Comparison of ENCODE assay signal across 8 cellular contexts in genomic region chr5:16178745-16179372, GRCh38. TPM values are rescaled to one million over a fixed set of nuclear protein-coding genes. Genes with fewer than 3 reads are reported as not detected.
DNase-seq lines count a peak whose midpoint lies in the region; ATAC-seq and TF ChIP-seq lines count a peak whose summit lies in the region.

No MANE protein-coding gene starts in this region.

- TF ChIP-seq CTCF in brain microvascular endothelial cell (IDR thresholded peaks at IDR 0.05; ENCODE audit: low read depth, low read length, missing control alignments), result no peak

- peaks cover 15% of the 10 kb centered on the region for H3K27me3 ChIP-seq in brain microvascular endothelial cell (replicated peaks)
- H3K27me3 ChIP-seq in iPS-15b (ENCODE audit: control insufficient read depth, insufficient read depth, low read length), result peaks cover 36% of the 10 kb centered on the region
- peaks cover 22% of the 10 kb centered on the region for H3K27me3 ChIP-seq in skeletal muscle satellite cell (ENCODE audit: control insufficient read depth, insufficient read depth, low read length)

- in situ Hi-C loops in brain microvascular endothelial cell (cut with HindIII; ENCODE audit: low pct_ligation_motif_present, low sequenced_read_pairs), result no loop called here

- H3K27ac ChIP-seq in brain microvascular endothelial cell, result no peak overlapping the region

- no peaks in the 10 kb centered on the region for H3K36me3 ChIP-seq in brain microvascular endothelial cell (replicated peaks)
- H3K36me3 ChIP-seq in iPS-15b (ENCODE audit: control insufficient read depth, insufficient read depth, low read length), result no peaks in the 10 kb centered on the region
- H3K36me3 ChIP-seq in skeletal muscle satellite cell (ENCODE audit: insufficient read depth, low read length), result no peaks in the 10 kb centered on the region

- H3K9me3 ChIP-seq in iPS-15b (ENCODE audit: control insufficient read depth, insufficient read depth, low read length) (no peaks in the 10 kb centered on the region), skeletal muscle satellite cell (replicated peaks; ENCODE audit: low read length) (no peaks in the 10 kb centered on the region)

- H3K9ac ChIP-seq in iPS-15b (ENCODE audit: low read depth, low read length) (no peak overlapping the region), skeletal muscle satellite cell (ENCODE audit: low read depth, low read length) (no peak overlapping the region)

- H3K4me1 ChIP-seq in iPS-15b (ENCODE audit: control insufficient read depth, insufficient read depth, low read length) (no peaks in the 10 kb centered on the region), skeletal muscle satellite cell (ENCODE audit: control insufficient read depth, insufficient read depth, low read length) (no peaks in the 10 kb centered on the region)

- H3K4me2 ChIP-seq in skeletal muscle satellite cell (ENCODE audit: low read length), result peak overlapping the region; percentile 67

- DNase-seq in activated effector memory CD4-positive, alpha-beta T cell treated with anti-CD3 and anti-CD28 coated beads, Interleukin-2, amount 50 U/mL, for 16 hours, result peak; percentile 63
- DNase-seq in activated effector memory CD4-positive, alpha-beta T cell treated with Interleukin-2 at 50 U/mL for 16 hours, result no peak
- DNase-seq in RPMI8226, result peak; percentile 33
- peak; percentile 52 for DNase-seq in brain microvascular endothelial cell
- no peak for DNase-seq in MV-4-11 (lab: John Stamatoyannopoulos, UW)

- H3K4me3 ChIP-seq in brain microvascular endothelial cell (ENCODE audit: low read depth, low read length) (peak overlapping the region; percentile 35), iPS-15b (ENCODE audit: low read depth, low read length) (peak overlapping the region; percentile 36), skeletal muscle satellite cell (ENCODE audit: low read length) (no peak overlapping the region)

- ATAC-seq in GM21381 (IDR thresholded peaks at IDR 0.05; ENCODE audit: unreplicated experiment), result no peak

RNA-seq across cellular contexts. Expression of gene MARCHF11, which starts 0.7 kb away (rescaled TPM):
- not detected in 2 replicates for total RNA-seq in skeletal muscle satellite cell (2012; rRNA removed)

Comparison
In these comparisons a context has a peak if more than half of its experiments do, and no peak if none do; other contexts are left out.
1. DNase-seq: peak in activated effector memory CD4-positive, alpha-beta T cell treated with anti-CD3 and anti-CD28 coated beads, Interleukin-2, amount 50 U/mL, for 16 hours (single experiment), RPMI8226 (single experiment) and brain microvascular endothelial cell (single experiment); none in activated effector memory CD4-positive, alpha-beta T cell treated with Interleukin-2 at 50 U/mL for 16 hours (single experiment) and MV-4-11 (single experiment).